8 cellular contexts compared by ENCODE assay signal in genomic region chr11:125165111-125165663, GRCh38. TPM values are rescaled to one million over a fixed set of nuclear protein-coding genes. Genes with fewer than 3 reads are reported as not detected.
A peak's percentile ranks its signal among the peaks of the same experiment; 100 is the strongest.
DNase-seq lines count a peak whose midpoint lies in the region; ATAC-seq, FAIRE-seq and TF ChIP-seq lines count a peak whose summit lies in the region.

No MANE protein-coding gene starts in this region.

- no peak for FAIRE-seq in urothelium cell line (lab: Jason Lieb, UNC)

- POLR2A ChIA-PET in SK-N-SH (lab: Yijun Ruan, JAX): no interaction called here

- WGBS in SK-N-SH (ENCODE audit: low lambda C conversion rate): 2% methylated on average over 6 of the region's 67 CpGs

- H3K9me2 ChIP-seq in SK-N-SH: no peaks in the 10 kb centered on the region

- no peaks in the 10 kb centered on the region for H4K20me1 ChIP-seq in SK-N-SH (ENCODE audit: insufficient read depth)

- peak overlapping the region; percentile 93 to 97 for H3K4me3 Mint-ChIP-seq in effector memory CD8-positive, alpha-beta T cell

- no peaks in the 10 kb centered on the region for H3K9me3 Mint-ChIP-seq in effector memory CD8-positive, alpha-beta T cell

- peak overlapping the region; percentile 87 for H2AFZ ChIP-seq in SK-N-SH (ENCODE audit: low read depth)

- no peak overlapping the region for H3K27ac ChIP-seq in SK-N-SH (ENCODE audit: low read depth in 2 of 2, low read length in 1 of 2)

- DNase-seq in AG10803 (ENCODE audit: low read depth) (peak; percentile 14), SK-N-SH (peak; percentile 81), urothelium cell line (ENCODE audit: low spot score) (peak; percentile 31), NCI-H1436 (lab: John Stamatoyannopoulos, UW) (no peak)
- no peak for DNase-seq in effector memory CD8-positive, alpha-beta T cell

- H3K27me3 Mint-ChIP-seq in effector memory CD8-positive, alpha-beta T cell: peaks cover 88 to 100% of the 10 kb centered on the region in 2 donors

- H3K27ac Mint-ChIP-seq in effector memory CD8-positive, alpha-beta T cell: no peak overlapping the region

- H3K9me3 ChIP-seq in SK-N-SH: no peaks in the 10 kb centered on the region
- no peaks in the 10 kb centered on the region for H3K9me3 ChIP-seq in mononuclear cell (ENCODE audit: low read depth, low read length)

- TF ChIP-seq EP300 in SK-N-SH (IDR thresholded peaks at IDR 0.05; ENCODE audit: borderline replicate concordance in 1 of 2, low read depth in 1 of 2, low read length in 1 of 2): no peak

- H3K36me3 ChIP-seq in SK-N-SH (replicated peaks in 1 of 2; ENCODE audit: control insufficient read depth in 1 of 2, insufficient read depth in 2 of 2, low read length in 1 of 2): no peaks in the 10 kb centered on the region

- H3K4me3 ChIP-seq in AG10803 (ENCODE audit: low read length): peak overlapping the region; percentile 53
- H3K4me3 ChIP-seq in SK-N-SH (ENCODE audit: low read depth in 2 of 2, low read length in 1 of 2): peak overlapping the region; percentile 52 to 71
- H3K4me3 ChIP-seq in mononuclear cell (ENCODE audit: low read length): peak overlapping the region; percentile 20

- no peak for TF ChIP-seq RAD21 in SK-N-SH (IDR thresholded peaks at IDR 0.05; ENCODE audit: low read length)

- H3K36me3 Mint-ChIP-seq in effector memory CD8-positive, alpha-beta T cell (ENCODE audit: insufficient read depth): peaks cover 3% of the 10 kb centered on the region

- TF ChIP-seq CTCF in AG10803 (conservative IDR thresholded peaks at IDR 0.05; ENCODE audit: low read length) (no peak), SK-N-SH (IDR thresholded peaks at IDR 0.05) (no peak)

- no peaks in the 10 kb centered on the region for H3F3A ChIP-seq in SK-N-SH (replicated peaks; ENCODE audit: insufficient read depth)

- no peak overlapping the region; the same call in 1 of the 2 replicates for H3K9ac ChIP-seq in SK-N-SH

- no peaks in the 10 kb centered on the region for H3K79me2 ChIP-seq in SK-N-SH (ENCODE audit: insufficient read depth)

- H3K4me1 Mint-ChIP-seq in effector memory CD8-positive, alpha-beta T cell (ENCODE audit: low read depth in 2 of 2): peaks cover 12 to 14% of the 10 kb centered on the region in 2 donors

- ATAC-seq in GM19023 (IDR thresholded peaks at IDR 0.05; ENCODE audit: unreplicated experiment): peak; percentile 17
- ATAC-seq in effector memory CD8-positive, alpha-beta T cell (replicated peaks): peak; percentile 12
- ATAC-seq in HG02884 (IDR thresholded peaks at IDR 0.05; ENCODE audit: unreplicated experiment): no peak

- CTCF ChIA-PET in SK-N-SH (lab: Yijun Ruan, JAX): interaction anchor here (0.6 to 4.7 kb wide), 26 partner anchors 9 to 264 kb away, joined by 3 to 66 read pairs (median 4); no protein-coding TSS in a partner anchor

- peak overlapping the region; percentile 96 for H3K4me2 ChIP-seq in SK-N-SH

- H3K27me3 ChIP-seq in SK-N-SH (ENCODE audit: insufficient read depth) (peaks cover 6% of the 10 kb centered on the region), mononuclear cell (ENCODE audit: insufficient read depth, low read length) (peaks cover 74% of the 10 kb centered on the region)

- H3K4me1 ChIP-seq in SK-N-SH (ENCODE audit: control insufficient read depth in 1 of 2, insufficient read depth in 2 of 2, low read depth in 1 of 2, low read length in 1 of 2): peaks cover 0 to 7% of the 10 kb centered on the region in 2 experiments; a peak in 1 of 4 replicates
- H3K4me1 ChIP-seq in mononuclear cell (ENCODE audit: insufficient read depth, low read length): peaks cover 18% of the 10 kb centered on the region

TF ChIP-seq in SK-N-SH, 30 proteins besides CTCF, POLR2A, EP300 and RAD21:
- TF ChIP-seq IRF3 (IDR thresholded peaks at IDR 0.05; ENCODE audit: low read depth, low read length) (no peak), ELF1 (IDR thresholded peaks at IDR 0.05) (no peak)

RNA-seq across cellular contexts. Expression of gene PKNOX2, which starts 0.6 kb away (rescaled TPM):
- polyA plus RNA-seq in SK-N-SH (2012; rRNA removed): 0.02 TPM in 1 of 2 replicates, not detected in the other
- polyA plus RNA-seq in SK-N-SH (2012; cell fraction: cytosol; rRNA removed): 0.01 and 0.03 TPM in 2 replicates
- not detected in 2 replicates for polyA plus RNA-seq in SK-N-SH (2012; cell fraction: nucleus; rRNA removed)
- total RNA-seq in mononuclear cell: under 0.01 TPM

RNA-seq across cellular contexts. Expression of gene TMEM218, which starts 53.8 kb away (rescaled TPM):
- 34.8 and 36.2 TPM in 2 replicates for polyA plus RNA-seq in SK-N-SH (2012; rRNA removed)
- 37.6 and 37.8 TPM in 2 replicates for polyA plus RNA-seq in SK-N-SH (2012; cell fraction: cytosol; rRNA removed)
- polyA plus RNA-seq in SK-N-SH (2012; cell fraction: nucleus; rRNA removed): 36.5 and 56.6 TPM in 2 replicates
- total RNA-seq in mononuclear cell: 7.1 TPM

Comparison
In these comparisons a context has a peak if more than half of its experiments do, and no peak if none do; other contexts are left out.
1. DNase-seq: peak in AG10803 (single experiment), SK-N-SH (single experiment) and urothelium cell line (single experiment); none in effector memory CD8-positive, alpha-beta T cell (0 of 3) and NCI-H1436 (single experiment).
2. Peak in every context shown above with its lines, with median percentiles within 50 percentile points of each other: H3K4me3 ChIP-seq.